ENCODE assay signal across 8 cellular contexts in the genomic region with DNA sequence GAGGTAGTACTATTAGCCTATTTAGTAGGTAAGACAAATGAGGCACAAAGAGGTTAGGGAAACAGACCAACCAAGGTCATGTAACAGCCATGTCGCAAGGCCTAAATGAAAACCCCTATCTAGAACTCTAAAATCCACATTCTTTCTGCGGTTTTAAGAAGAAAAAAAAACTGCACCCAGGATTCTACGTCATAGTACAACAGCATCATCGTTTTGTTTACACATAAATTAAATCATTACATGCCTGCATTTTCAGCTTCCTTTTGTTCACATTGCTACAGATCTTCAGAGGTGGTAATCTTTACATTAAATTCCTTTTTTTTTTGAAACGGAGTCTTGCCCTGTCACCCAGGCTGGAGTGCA. TPM values are rescaled to one million over a fixed set of nuclear protein-coding genes. Genes with fewer than 3 reads are reported as not detected.
A peak's percentile ranks its signal among the peaks of the same experiment; 100 is the strongest.
DNase-seq lines count a peak whose midpoint lies in the region; ATAC-seq and TF ChIP-seq lines count a peak whose summit lies in the region.

No MANE protein-coding gene starts in this region.

- no peaks in the 10 kb centered on the region for H3K9me3 Mint-ChIP-seq in activated CD4-positive, alpha-beta memory T cell treated with anti-CD3 and anti-CD28 coated beads, Interleukin-2, amount 10 ng/mL, durations not matched to agents 7 days and 5 days

- CTCF ChIA-PET in activated CD4-positive, alpha-beta memory T cell treated with anti-CD3 and anti-CD28 coated beads, Interleukin-2, amount 10 ng/mL, durations not matched to agents 7 days and 5 days (lab: Charles Lee), result interaction anchor here (0.6 to 2.9 kb wide), 24 partner anchors 10 to 680 kb away, joined by 3 to 25 read pairs (median 6); partner anchors contain the start of genes ATXN7 and THOC7

- TF ChIP-seq CTCF in right atrium auricular region (IDR thresholded peaks at IDR 0.05) (no peak), right lobe of liver (IDR thresholded peaks at IDR 0.05) (no peak), vagina (IDR thresholded peaks at IDR 0.05) (no peak)

- peaks cover 0 to 18% of the 10 kb centered on the region in 2 donors for H3K4me1 ChIP-seq in right atrium auricular region
- H3K4me1 ChIP-seq in right lobe of liver, result peaks cover 0 to 14% (median 5%) of the 10 kb centered on the region in 4 donors
- H3K4me1 ChIP-seq in vagina, result peaks cover 32% of the 10 kb centered on the region

- WGBS in right lobe of liver (ENCODE audit: insufficient coverage, low coverage, low lambda C conversion rate, missing lambda C conversion rate), result 54% methylated on average over 5 of the region's 5 CpGs

- intact Hi-C loops in cardiac septum (cut with DNase I) (no loop called here), right lobe of liver (cut with DNase I) (no loop called here), vagina (cut with DNase I) (no loop called here)

- POLR2A ChIA-PET in activated CD4-positive, alpha-beta memory T cell treated with anti-CD3 and anti-CD28 coated beads, Interleukin-2, amount 10 ng/mL, durations not matched to agents 7 days and 5 days (lab: Charles Lee), result interaction anchor here (1.1 to 4.4 kb wide), 8 partner anchors 14 to 112 kb away, joined by 4 to 46 read pairs (median 8); partner anchors contain the start of gene SCAANT1

- peak overlapping the region; percentile 86 for H3K27ac Mint-ChIP-seq in activated CD4-positive, alpha-beta memory T cell treated with anti-CD3 and anti-CD28 coated beads, Interleukin-2, amount 10 ng/mL, durations not matched to agents 7 days and 5 days

- peak overlapping the region in 1 of 2 donors; percentile 91 for H3K4me3 ChIP-seq in right atrium auricular region
- peak overlapping the region in 2 of 3 donors; percentile 76 to 99 for H3K4me3 ChIP-seq in right lobe of liver
- peak overlapping the region; percentile 97 to 100 for H3K4me3 ChIP-seq in vagina

- H3K27me3 Mint-ChIP-seq in activated CD4-positive, alpha-beta memory T cell treated with anti-CD3 and anti-CD28 coated beads, Interleukin-2, amount 10 ng/mL, durations not matched to agents 7 days and 5 days, result peaks cover 16% of the 10 kb centered on the region

- TF ChIP-seq POLR2A in right lobe of liver (IDR thresholded peaks at IDR 0.05), result no peak
- TF ChIP-seq POLR2A in vagina (IDR thresholded peaks at IDR 0.05), result no peak

- peaks cover 35% of the 10 kb centered on the region for H3K4me1 Mint-ChIP-seq in activated CD4-positive, alpha-beta memory T cell treated with anti-CD3 and anti-CD28 coated beads, Interleukin-2, amount 10 ng/mL, durations not matched to agents 7 days and 5 days

- H3K36me3 ChIP-seq in right atrium auricular region (peaks cover 31% of the 10 kb centered on the region), right lobe of liver (peaks cover 1 to 28% (median 9%) of the 10 kb centered on the region in 4 donors), vagina (peaks cover 6 to 14% of the 10 kb centered on the region in 2 donors)

- H3K9me3 ChIP-seq in right atrium auricular region (no peaks in the 10 kb centered on the region), right lobe of liver (no peaks in the 10 kb centered on the region), vagina (no peaks in the 10 kb centered on the region)

- ATAC-seq in right lobe of liver, result no peak
- no peak for ATAC-seq in GM18861 (IDR thresholded peaks at IDR 0.05; ENCODE audit: unreplicated experiment)

- DNase-seq in right atrium auricular region (ENCODE audit: low spot score) (no peak), cardiac septum (ENCODE audit: low spot score) (no peak), right lobe of liver (no peak), vagina (ENCODE audit: extremely low spot score in 2 of 2) (no peak), activated gamma-delta T cell treated with Interleukin-2 at 50 U/mL for 16 hours (no peak), NOMO-1 treated with DMSO at 0.1 percent for 48 hours (lab: John Stamatoyannopoulos, UW; ENCODE audit: unreplicated experiment) (no peak)
- no peak for DNase-seq in activated CD4-positive, alpha-beta memory T cell treated with anti-CD3 and anti-CD28 coated beads, Interleukin-2, amount 10 ng/mL, durations not matched to agents 7 days and 5 days

- peaks cover 27% of the 10 kb centered on the region for H3K36me3 Mint-ChIP-seq in activated CD4-positive, alpha-beta memory T cell treated with anti-CD3 and anti-CD28 coated beads, Interleukin-2, amount 10 ng/mL, durations not matched to agents 7 days and 5 days (ENCODE audit: low read depth)

- H3K27me3 ChIP-seq in right atrium auricular region (no peaks in the 10 kb centered on the region), right lobe of liver (no peaks in the 10 kb centered on the region), vagina (no peaks in the 10 kb centered on the region)

- H3K4me3 Mint-ChIP-seq in activated CD4-positive, alpha-beta memory T cell treated with anti-CD3 and anti-CD28 coated beads, Interleukin-2, amount 10 ng/mL, durations not matched to agents 7 days and 5 days, result peak overlapping the region; percentile 81

- H3K27ac ChIP-seq in right atrium auricular region, result peak overlapping the region; percentile 84 to 87
- H3K27ac ChIP-seq in right lobe of liver, result peak overlapping the region in 1 of 3 donors; percentile 74
- peak overlapping the region; percentile 81 for H3K27ac ChIP-seq in vagina

RNA-seq across cellular contexts. Expression of gene PSMD6, which starts 0.5 kb away (rescaled TPM):
- total RNA-seq in right atrium auricular region (10 to 100 TPM; 48.2 to 74.5 TPM), cardiac septum (85.7 TPM), right lobe of liver (10 to 100 TPM; 33.1 to 41.9 (median 35.9) TPM), vagina (50.3 TPM)
- 10 to 100 TPM; 82.1 to 82.9 TPM for total RNA-seq in activated CD4-positive, alpha-beta memory T cell treated with anti-CD3 and anti-CD28 coated beads, Interleukin-2, amount 10 ng/mL, durations not matched to agents 7 days and 5 days
